ENCODE assay signal across 1 cellular context in genomic region chr2:99216096-99216495, GRCh38.
TF ChIP-seq lines count a peak whose summit lies in the region.

No MANE protein-coding gene starts in this region.

TF ChIP-seq in K562, 482 proteins besides CTCF, POLR2A, EP300 and RAD21:
- TF ChIP-seq CBX1 (IDR thresholded peaks at IDR 0.05; ENCODE audit: low read depth) = no peak
- TF ChIP-seq, protein P1, sequence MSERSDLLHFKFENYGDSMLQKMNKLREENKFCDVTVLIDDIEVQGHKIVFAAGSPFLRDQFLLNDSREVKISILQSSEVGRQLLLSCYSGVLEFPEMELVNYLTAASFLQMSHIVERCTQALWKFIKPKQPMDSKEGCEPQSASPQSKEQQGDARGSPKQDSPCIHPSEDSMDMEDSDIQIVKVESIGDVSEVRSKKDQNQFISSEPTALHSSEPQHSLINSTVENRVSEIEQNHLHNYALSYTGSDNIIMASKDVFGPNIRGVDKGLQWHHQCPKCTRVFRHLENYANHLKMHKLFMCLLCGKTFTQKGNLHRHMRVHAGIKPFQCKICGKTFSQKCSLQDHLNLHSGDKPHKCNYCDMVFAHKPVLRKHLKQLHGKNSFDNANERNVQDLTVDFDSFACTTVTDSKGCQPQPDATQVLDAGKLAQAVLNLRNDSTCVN (CRISPR knock-in tag; IDR thresholded peaks at IDR 0.05) = no peak
- TF ChIP-seq DACH1 (IDR thresholded peaks at IDR 0.05; ENCODE audit: partially characterized antibody) = peak; percentile 94
